In genomic region chr11:62839050-62840015, GRCh38 we compare ENCODE assay signal across 1 cellular context.
TF ChIP-seq lines count a peak whose summit lies in the region.

Gene WDR74, minus strand, starts transcription at chr11:62839590. Its CDS starts 20 bp downstream, at chr11:62839570.

TF ChIP-seq in HepG2, 621 proteins besides CTCF, POLR2A, EP300 and RAD21 (continued from another document and continues in another):
- TF ChIP-seq ZMAT5 (CRISPR knock-in tag; IDR thresholded peaks at IDR 0.05; ENCODE audit: borderline replicate concordance, low read depth) (no peak), HDAC6 (IDR thresholded peaks at IDR 0.05; ENCODE audit: low read depth, low read length) (no peak), NONO (IDR thresholded peaks at IDR 0.05) (no peak), NONO (CRISPR knock-in tag; conservative IDR thresholded peaks at IDR 0.05) (peak; percentile 88), ZSCAN31 (CRISPR knock-in tag; IDR thresholded peaks at IDR 0.05; ENCODE audit: low read depth) (peak; percentile 35; the same call in 1 of the 2 replicates), TMF1 (CRISPR knock-in tag; IDR thresholded peaks at IDR 0.05; ENCODE audit: low read depth) (no peak), ZNF512B (CRISPR knock-in tag; IDR thresholded peaks at IDR 0.05; ENCODE audit: borderline replicate concordance) (no peak), POLR2G (IDR thresholded peaks at IDR 0.05; ENCODE audit: low read depth, low read length) (peak; percentile 93), MYC (CRISPR knock-in tag; IDR thresholded peaks at IDR 0.05; ENCODE audit: borderline replicate concordance) (peak; percentile 99), ATAD3A (CRISPR knock-in tag; IDR thresholded peaks at IDR 0.05) (0 out of 2 replicates have a peak, but pooled peaks have one; percentile 75), SMYD3 (CRISPR knock-in tag; IDR thresholded peaks at IDR 0.05) (peak; percentile 55; the same call in 1 of the 2 replicates), ARNT2 (CRISPR knock-in tag; IDR thresholded peaks at IDR 0.05; ENCODE audit: low read depth) (peak; percentile 64), ZNF274 (CRISPR knock-in tag; IDR thresholded peaks at IDR 0.05) (no peak), MEIS2 (CRISPR knock-in tag; IDR thresholded peaks at IDR 0.05) (peak; percentile 65; the same call in 1 of the 2 replicates), PBX2 (CRISPR knock-in tag; IDR thresholded peaks at IDR 0.05) (no peak), SIN3B (IDR thresholded peaks at IDR 0.05; ENCODE audit: low read length) (peak; percentile 97), HMG20A (CRISPR knock-in tag; IDR thresholded peaks at IDR 0.05; ENCODE audit: borderline replicate concordance) (no peak), KDM4B (CRISPR knock-in tag; IDR thresholded peaks at IDR 0.05) (peak; percentile 90; the same call in 1 of the 2 replicates), SMC3 (IDR thresholded peaks at IDR 0.05; ENCODE audit: low read length) (no peak), ZNF431 (CRISPR knock-in tag; IDR thresholded peaks at IDR 0.05; ENCODE audit: borderline replicate concordance, low read depth) (no peak), DMTF1 (CRISPR knock-in tag; IDR thresholded peaks at IDR 0.05) (no peak), KMT2A (CRISPR knock-in tag; IDR thresholded peaks at IDR 0.05) (peak; percentile 96), BORCS8-MEF2B (CRISPR knock-in tag; IDR thresholded peaks at IDR 0.05) (no peak; the same call in 1 of the 2 replicates), RELA (CRISPR knock-in tag; IDR thresholded peaks at IDR 0.05) (0 out of 2 replicates have a peak, but pooled peaks have one; percentile 62), SRF (IDR thresholded peaks at IDR 0.05; ENCODE audit: low read depth, low read length) (peak; percentile 82), EED (CRISPR knock-in tag; IDR thresholded peaks at IDR 0.05) (peak; percentile 89), ZNF777 (CRISPR knock-in tag; IDR thresholded peaks at IDR 0.05) (peak; percentile 28; the same call in 1 of the 2 replicates), NFYC (CRISPR knock-in tag; IDR thresholded peaks at IDR 0.05) (peak; percentile 62; the same call in 1 of the 2 replicates), GATA4 (IDR thresholded peaks at IDR 0.05; ENCODE audit: borderline replicate concordance, low read depth) (peak; percentile 65; the same call in 1 of the 2 replicates)
- TF ChIP-seq, protein P1, sequence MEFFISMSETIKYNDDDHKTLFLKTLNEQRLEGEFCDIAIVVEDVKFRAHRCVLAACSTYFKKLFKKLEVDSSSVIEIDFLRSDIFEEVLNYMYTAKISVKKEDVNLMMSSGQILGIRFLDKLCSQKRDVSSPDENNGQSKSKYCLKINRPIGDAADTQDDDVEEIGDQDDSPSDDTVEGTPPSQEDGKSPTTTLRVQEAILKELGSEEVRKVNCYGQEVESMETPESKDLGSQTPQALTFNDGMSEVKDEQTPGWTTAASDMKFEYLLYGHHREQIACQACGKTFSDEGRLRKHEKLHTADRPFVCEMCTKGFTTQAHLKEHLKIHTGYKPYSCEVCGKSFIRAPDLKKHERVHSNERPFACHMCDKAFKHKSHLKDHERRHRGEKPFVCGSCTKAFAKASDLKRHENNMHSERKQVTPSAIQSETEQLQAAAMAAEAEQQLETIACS (CRISPR knock-in tag; IDR thresholded peaks at IDR 0.05) = no peak
- TF ChIP-seq, protein P2, sequence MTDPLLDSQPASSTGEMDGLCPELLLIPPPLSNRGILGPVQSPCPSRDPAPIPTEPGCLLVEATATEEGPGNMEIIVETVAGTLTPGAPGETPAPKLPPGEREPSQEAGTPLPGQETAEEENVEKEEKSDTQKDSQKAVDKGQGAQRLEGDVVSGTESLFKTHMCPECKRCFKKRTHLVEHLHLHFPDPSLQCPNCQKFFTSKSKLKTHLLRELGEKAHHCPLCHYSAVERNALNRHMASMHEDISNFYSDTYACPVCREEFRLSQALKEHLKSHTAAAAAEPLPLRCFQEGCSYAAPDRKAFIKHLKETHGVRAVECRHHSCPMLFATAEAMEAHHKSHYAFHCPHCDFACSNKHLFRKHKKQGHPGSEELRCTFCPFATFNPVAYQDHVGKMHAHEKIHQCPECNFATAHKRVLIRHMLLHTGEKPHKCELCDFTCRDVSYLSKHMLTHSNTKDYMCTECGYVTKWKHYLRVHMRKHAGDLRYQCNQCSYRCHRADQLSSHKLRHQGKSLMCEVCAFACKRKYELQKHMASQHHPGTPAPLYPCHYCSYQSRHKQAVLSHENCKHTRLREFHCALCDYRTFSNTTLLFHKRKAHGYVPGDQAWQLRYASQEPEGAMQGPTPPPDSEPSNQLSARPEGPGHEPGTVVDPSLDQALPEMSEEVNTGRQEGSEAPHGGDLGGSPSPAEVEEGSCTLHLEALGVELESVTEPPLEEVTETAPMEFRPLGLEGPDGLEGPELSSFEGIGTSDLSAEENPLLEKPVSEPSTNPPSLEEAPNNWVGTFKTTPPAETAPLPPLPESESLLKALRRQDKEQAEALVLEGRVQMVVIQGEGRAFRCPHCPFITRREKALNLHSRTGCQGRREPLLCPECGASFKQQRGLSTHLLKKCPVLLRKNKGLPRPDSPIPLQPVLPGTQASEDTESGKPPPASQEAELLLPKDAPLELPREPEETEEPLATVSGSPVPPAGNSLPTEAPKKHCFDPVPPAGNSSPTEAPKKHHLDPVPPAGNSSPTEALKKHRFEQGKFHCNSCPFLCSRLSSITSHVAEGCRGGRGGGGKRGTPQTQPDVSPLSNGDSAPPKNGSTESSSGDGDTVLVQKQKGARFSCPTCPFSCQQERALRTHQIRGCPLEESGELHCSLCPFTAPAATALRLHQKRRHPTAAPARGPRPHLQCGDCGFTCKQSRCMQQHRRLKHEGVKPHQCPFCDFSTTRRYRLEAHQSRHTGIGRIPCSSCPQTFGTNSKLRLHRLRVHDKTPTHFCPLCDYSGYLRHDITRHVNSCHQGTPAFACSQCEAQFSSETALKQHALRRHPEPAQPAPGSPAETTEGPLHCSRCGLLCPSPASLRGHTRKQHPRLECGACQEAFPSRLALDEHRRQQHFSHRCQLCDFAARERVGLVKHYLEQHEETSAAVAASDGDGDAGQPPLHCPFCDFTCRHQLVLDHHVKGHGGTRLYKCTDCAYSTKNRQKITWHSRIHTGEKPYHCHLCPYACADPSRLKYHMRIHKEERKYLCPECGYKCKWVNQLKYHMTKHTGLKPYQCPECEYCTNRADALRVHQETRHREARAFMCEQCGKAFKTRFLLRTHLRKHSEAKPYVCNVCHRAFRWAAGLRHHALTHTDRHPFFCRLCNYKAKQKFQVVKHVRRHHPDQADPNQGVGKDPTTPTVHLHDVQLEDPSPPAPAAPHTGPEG (CRISPR knock-in tag; IDR thresholded peaks at IDR 0.05) = 0 out of 2 replicates have a peak, but pooled peaks have one; percentile 49
- TF ChIP-seq, protein P3, sequence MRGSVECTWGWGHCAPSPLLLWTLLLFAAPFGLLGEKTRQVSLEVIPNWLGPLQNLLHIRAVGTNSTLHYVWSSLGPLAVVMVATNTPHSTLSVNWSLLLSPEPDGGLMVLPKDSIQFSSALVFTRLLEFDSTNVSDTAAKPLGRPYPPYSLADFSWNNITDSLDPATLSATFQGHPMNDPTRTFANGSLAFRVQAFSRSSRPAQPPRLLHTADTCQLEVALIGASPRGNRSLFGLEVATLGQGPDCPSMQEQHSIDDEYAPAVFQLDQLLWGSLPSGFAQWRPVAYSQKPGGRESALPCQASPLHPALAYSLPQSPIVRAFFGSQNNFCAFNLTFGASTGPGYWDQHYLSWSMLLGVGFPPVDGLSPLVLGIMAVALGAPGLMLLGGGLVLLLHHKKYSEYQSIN (CRISPR knock-in tag; IDR thresholded peaks at IDR 0.05; ENCODE audit: borderline replicate concordance) = no peak
- TF ChIP-seq, protein P4, sequence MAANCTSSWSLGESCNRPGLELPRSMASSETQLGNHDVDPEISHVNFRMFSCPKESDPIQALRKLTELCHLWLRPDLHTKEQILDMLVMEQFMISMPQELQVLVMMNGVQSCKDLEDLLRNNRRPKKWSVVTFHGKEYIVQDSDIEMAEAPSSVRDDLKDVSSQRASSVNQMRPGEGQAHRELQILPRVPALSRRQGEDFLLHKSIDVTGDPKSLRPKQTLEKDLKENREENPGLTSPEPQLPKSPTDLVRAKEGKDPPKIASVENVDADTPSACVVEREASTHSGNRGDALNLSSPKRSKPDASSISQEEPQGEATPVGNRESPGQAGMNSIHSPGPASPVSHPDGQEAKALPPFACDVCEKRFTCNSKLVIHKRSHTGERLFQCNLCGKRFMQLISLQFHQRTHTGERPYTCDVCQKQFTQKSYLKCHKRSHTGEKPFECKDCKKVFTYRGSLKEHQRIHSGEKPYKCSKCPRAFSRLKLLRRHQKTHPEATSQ (CRISPR knock-in tag; IDR thresholded peaks at IDR 0.05; ENCODE audit: borderline replicate concordance) = no peak; the same call in 1 of the 2 replicates
- TF ChIP-seq, protein P5, sequence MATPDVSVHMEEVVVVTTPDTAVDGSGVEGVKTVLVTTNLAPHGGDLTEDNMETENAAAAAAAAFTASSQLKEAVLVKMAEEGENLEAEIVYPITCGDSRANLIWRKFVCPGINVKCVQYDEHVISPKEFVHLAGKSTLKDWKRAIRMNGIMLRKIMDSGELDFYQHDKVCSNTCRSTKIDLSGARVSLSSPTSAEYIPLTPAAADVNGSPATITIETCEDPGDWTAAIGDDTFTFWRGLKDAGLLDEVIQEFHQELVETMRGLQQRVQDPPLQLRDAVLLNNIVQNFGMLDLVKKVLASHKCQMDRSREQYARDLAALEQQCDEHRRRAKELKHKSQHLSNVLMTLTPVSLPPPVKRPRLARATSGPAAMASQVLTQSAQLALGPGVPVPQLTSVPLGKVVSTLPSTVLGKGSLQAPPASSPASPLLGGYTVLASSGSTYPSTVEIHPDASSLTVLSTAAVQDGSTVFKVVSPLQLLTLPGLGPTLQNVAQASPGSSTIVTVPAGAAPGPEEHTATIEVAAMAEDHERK (CRISPR knock-in tag; IDR thresholded peaks at IDR 0.05; ENCODE audit: low read depth) = peak; percentile 54; the same call in 1 of the 2 replicates
